In the genomic region with DNA sequence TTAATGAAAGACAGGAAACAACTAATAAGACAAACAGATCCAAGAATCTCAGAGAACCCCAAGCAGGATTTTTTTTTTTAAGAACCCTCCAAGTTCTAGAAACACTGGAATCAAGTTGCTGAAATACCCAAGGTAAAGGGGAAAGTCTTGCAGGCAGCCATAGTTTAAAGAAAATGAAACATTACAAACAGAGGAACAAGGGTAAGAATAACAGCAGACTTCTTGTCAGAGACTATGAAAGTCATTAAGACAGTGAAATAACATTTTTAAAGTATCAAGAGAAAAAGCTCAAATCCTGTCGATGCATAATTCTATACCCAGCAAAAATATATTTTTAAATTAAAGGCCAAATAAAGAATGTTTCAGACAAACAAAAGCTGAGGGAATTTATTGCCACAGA, we compare ENCODE assay signal across 9 cellular contexts.
"Had no signal": no experiment of that assay in that cellular context is flagged by ENCODE, and none has a peak within 500 bp of the region (broad histone marks: within the 10 kb centered on the region; RNA-seq: fewer than 3 reads in every experiment).

No MANE protein-coding gene starts in this region.

- H3K4me3 ChIP-seq: GM23338 had no signal

- ATAC-seq: GM23338 had no signal

- H3K4me1 Mint-ChIP-seq: IgD-negative memory B cell had no signal

- H2AFZ ChIP-seq: GM23338 had no signal

- H3K27ac Mint-ChIP-seq: GM23338, H9, HFFc6, IgD-negative memory B cell had no signal

- H3K4me3 Mint-ChIP-seq: GM23338, H9, HFFc6, IgD-negative memory B cell had no signal

- FAIRE-seq: H1, H54, HTR-8/SVneo had no signal

- DNase-seq: H9, HCEC 1CT, HFFc6, KBM-7 had no signal

- H3K4me2 ChIP-seq: GM23338 had no signal
